ENCODE assay signal across 28 cellular contexts in genomic region chr14:51879170-51879569, GRCh38. TPM values are rescaled to one million over a fixed set of nuclear protein-coding genes. Genes with fewer than 3 reads are reported as not detected.
A peak's percentile ranks its signal among the peaks of the same experiment; 100 is the strongest.
DNase-seq lines count a peak whose midpoint lies in the region; ATAC-seq and TF ChIP-seq lines count a peak whose summit lies in the region.
"Had no signal": no experiment of that assay in that cellular context is flagged by ENCODE, and none has a peak within 500 bp of the region (broad histone marks: within the 10 kb centered on the region; RNA-seq: fewer than 3 reads in every experiment).

No MANE protein-coding gene starts in this region.

- TF ChIP-seq POLR2A in spleen (IDR thresholded peaks at IDR 0.05), result no peak

- H3K9me3 Mint-ChIP-seq in activated T-cell treated with anti-CD3 and anti-CD28 coated beads, Interleukin-2, amount 50 U/mL, for 72 hours, result no peaks in the 10 kb centered on the region

- no peak overlapping the region for H3K4me3 Mint-ChIP-seq in activated T-cell treated with anti-CD3 and anti-CD28 coated beads, Interleukin-2, amount 50 U/mL, for 72 hours
- no peak overlapping the region for H3K4me3 Mint-ChIP-seq in T-helper 17 cell

- intact Hi-C loops in spleen (cut with DNase I; ENCODE audit: low total_unique reads), result no loop called here

- H3K27me3 ChIP-seq in spleen (replicated peaks in 1 of 7), result no peaks in the 10 kb centered on the region
- H3K27me3 ChIP-seq: BE2C, foreskin keratinocyte, pancreas, testis had no signal

- peaks cover 31 to 99% (median 68%) of the 10 kb centered on the region in 6 donors for H3K4me1 ChIP-seq in spleen
- H3K4me1 ChIP-seq: foreskin keratinocyte, pancreas, testis had no signal

- DNase-seq in activated T-cell treated with anti-CD3 and anti-CD28 coated beads, Interleukin-2, amount 50 U/mL, for 72 hours, result no peak
- DNase-seq in activated T-cell treated with anti-CD3 and anti-CD28 coated beads for 4 hours (no peak), T-helper 17 cell (no peak), spleen (no peak), Ammon's horn (ENCODE audit: low spot score) (no peak), iPS-NIHi11 (ENCODE audit: low spot score) (no peak), SHP77 (lab: John Stamatoyannopoulos, UW) (no peak)
- DNase-seq: activated CD4-positive, alpha-beta T cell treated with anti-CD3 and anti-CD28 coated beads, Interleukin-2, amount 50 U/mL, for 1 hour; activated CD8-positive, alpha-beta memory T cell treated with anti-CD3 and anti-CD28 coated beads, Interleukin-2, amount 50 U/mL, for 48 hours; activated gamma-delta T cell treated with Interleukin-2 at 50 U/mL for 16 hours; BE2C; caudate nucleus; DMS153; foreskin keratinocyte; GF-D8; hippocampal formation; kidney; NCI-H2171; NCI-H774; pancreas; right cardiac atrium; SHP77 treated with DMSO at 0.1 percent for 48 hours; stimulated activated CD8-positive, alpha-beta memory T cell treated with anti-CD3 and anti-CD28 coated beads, Interleukin-4, amount 100 ng/mL, for 48 hours; T-helper 1 cell; testis had no signal

- H3K9me3 ChIP-seq in T-helper 17 cell (ENCODE audit: control insufficient read depth, low read length, poor library complexity, severe bottlenecking), result no peaks in the 10 kb centered on the region
- no peaks in the 10 kb centered on the region for H3K9me3 ChIP-seq in spleen
- H3K9me3 ChIP-seq: BE2C, pancreas, testis had no signal

- WGBS in spleen, 5 donors, result 53 to 71% (median 64%) methylated on average over 1 of the region's 1 CpG

- peak overlapping the region; percentile 24 for H3K27ac Mint-ChIP-seq in activated T-cell treated with anti-CD3 and anti-CD28 coated beads, Interleukin-2, amount 50 U/mL, for 72 hours
- H3K27ac Mint-ChIP-seq in T-helper 17 cell, result peak overlapping the region; percentile 80

- peak overlapping the region in 6 of 8 donors; percentile 11 to 67 (median 39) for H3K27ac ChIP-seq in spleen
- H3K27ac ChIP-seq: foreskin keratinocyte, pancreas, testis had no signal

- no peak for ATAC-seq in activated T-cell treated with anti-CD3 and anti-CD28 coated beads, Interleukin-2, amount 50 U/mL, for 72 hours (replicated peaks in 1 of 2)
- peak; percentile 57 for ATAC-seq in HG02642 (IDR thresholded peaks at IDR 0.05; ENCODE audit: poor library complexity, unreplicated experiment)
- no peak for ATAC-seq in T-helper 17 cell
- ATAC-seq: foreskin keratinocyte, K562, pancreas, right cardiac atrium had no signal

- H3K4me1 Mint-ChIP-seq in activated T-cell treated with anti-CD3 and anti-CD28 coated beads, Interleukin-2, amount 50 U/mL, for 72 hours (ENCODE audit: low read depth), result peaks cover 64% of the 10 kb centered on the region
- peaks cover 34% of the 10 kb centered on the region for H3K4me1 Mint-ChIP-seq in T-helper 17 cell

- peaks cover 0 to 15% (median 0%) of the 10 kb centered on the region in 6 donors for H3K36me3 ChIP-seq in spleen
- H3K36me3 ChIP-seq: BE2C, pancreas had no signal

- no peak overlapping the region for H3K4me3 ChIP-seq in spleen
- H3K4me3 ChIP-seq: K562, lung, pancreas, testis had no signal

- H3K36me3 Mint-ChIP-seq in activated T-cell treated with anti-CD3 and anti-CD28 coated beads, Interleukin-2, amount 50 U/mL, for 72 hours (ENCODE audit: insufficient read depth in 2 of 2), result peaks cover 8 to 23% of the 10 kb centered on the region in 2 donors
- H3K36me3 Mint-ChIP-seq in T-helper 17 cell (ENCODE audit: low read depth), result peaks cover 2% of the 10 kb centered on the region

- TF ChIP-seq CTCF in spleen (IDR thresholded peaks at IDR 0.05 in 8 of 11, conservative IDR thresholded peaks at IDR 0.05 in 3 of 11), result no peak

- no peaks in the 10 kb centered on the region for H3K27me3 Mint-ChIP-seq in activated T-cell treated with anti-CD3 and anti-CD28 coated beads, Interleukin-2, amount 50 U/mL, for 72 hours (ENCODE audit: low read depth)
- H3K27me3 Mint-ChIP-seq in T-helper 17 cell, result no peaks in the 10 kb centered on the region

RNA-seq across cellular contexts. Expression of gene GNG2, which starts 18.8 kb away (rescaled TPM):
- total RNA-seq in activated T-cell treated with anti-CD3 and anti-CD28 coated beads, Interleukin-2, amount 50 U/mL, for 72 hours, result 100 to 1,000 TPM; 233 to 250 TPM
- total RNA-seq in T-helper 17 cell (100 to 1,000 TPM; 194 to 208 TPM), spleen (100 to 1,000 TPM in 5 of 7 donors, 10 to 100 TPM in 2; 77.4 to 180 (median 112) TPM)
- polyA plus RNA-seq in spleen, result 10 to 100 TPM; 23.6 to 36.8 (median 30.7) TPM
- polyA plus RNA-seq: K562 had no signal
